9 cellular contexts compared by ENCODE assay signal in genomic region chr5:143398451-143399237, GRCh38. TPM values are rescaled to one million over a fixed set of nuclear protein-coding genes. Genes with fewer than 3 reads are reported as not detected.
DNase-seq lines count a peak whose midpoint lies in the region; ATAC-seq and TF ChIP-seq lines count a peak whose summit lies in the region.
"Had no signal": no experiment of that assay in that cellular context is flagged by ENCODE, and none has a peak within 500 bp of the region (broad histone marks: within the 10 kb centered on the region; RNA-seq: fewer than 3 reads in every experiment).

No MANE protein-coding gene starts in this region.

- peaks cover 16% of the 10 kb centered on the region for H3K4me1 Mint-ChIP-seq in neural crest cell

- H3K4me3 Mint-ChIP-seq in neural crest cell = peak overlapping the region; percentile 57

- H3K27me3 Mint-ChIP-seq in neural crest cell (ENCODE audit: low read depth) = peaks cover 65% of the 10 kb centered on the region

- no peak overlapping the region for H3K27ac Mint-ChIP-seq in neural crest cell (ENCODE audit: unreplicated experiment)

- ATAC-seq in GM21529 (IDR thresholded peaks at IDR 0.05; ENCODE audit: unreplicated experiment) (no peak), HG03565 (IDR thresholded peaks at IDR 0.05; ENCODE audit: unreplicated experiment) (no peak)

- H3K36me3 Mint-ChIP-seq in neural crest cell (ENCODE audit: low read depth) = no peaks in the 10 kb centered on the region

- TF ChIP-seq CTCF in coronary artery (IDR thresholded peaks at IDR 0.05) (no peak), neural crest cell (conservative IDR thresholded peaks at IDR 0.05) (no peak)

- H3K9me3 Mint-ChIP-seq in neural crest cell = no peaks in the 10 kb centered on the region

- H3K4me3 ChIP-seq in coronary artery = peak overlapping the region; percentile 92

- H3K27ac ChIP-seq in coronary artery = peak overlapping the region in 1 of 2 donors; percentile 22

- peak; percentile 7 for DNase-seq in COLO829 (ENCODE audit: low spot score)
- peak; percentile 25 to 48 for DNase-seq in Kasumi-1 (lab: John Stamatoyannopoulos, UW)
- DNase-seq in coronary artery (ENCODE audit: low spot score) = no peak
- no peak for DNase-seq in neural crest cell (ENCODE audit: low read depth, low spot score)
- no peak for DNase-seq in NCI-H526 treated with DMSO at 0.1 percent for 48 hours (lab: John Stamatoyannopoulos, UW)
- no peak for DNase-seq in KG1 (lab: John Stamatoyannopoulos, UW)
- DNase-seq: T1000 had no signal

RNA-seq across cellular contexts. Expression of gene NR3C1, which starts 4.8 kb away (rescaled TPM):
- total RNA-seq in neural crest cell = 1.3 and 1.8 TPM in 2 replicates

Comparison
In these comparisons a context has a peak if more than half of its experiments do, and no peak if none do; other contexts are left out.
1. DNase-seq: peak in COLO829 (single experiment) and Kasumi-1 (2 of 2); none in coronary artery (single experiment), neural crest cell (single experiment), NCI-H526 treated with DMSO at 0.1 percent for 48 hours (single experiment) and KG1 (single experiment).